Comparison of ENCODE assay signal across 9 cellular contexts in the genomic region with DNA sequence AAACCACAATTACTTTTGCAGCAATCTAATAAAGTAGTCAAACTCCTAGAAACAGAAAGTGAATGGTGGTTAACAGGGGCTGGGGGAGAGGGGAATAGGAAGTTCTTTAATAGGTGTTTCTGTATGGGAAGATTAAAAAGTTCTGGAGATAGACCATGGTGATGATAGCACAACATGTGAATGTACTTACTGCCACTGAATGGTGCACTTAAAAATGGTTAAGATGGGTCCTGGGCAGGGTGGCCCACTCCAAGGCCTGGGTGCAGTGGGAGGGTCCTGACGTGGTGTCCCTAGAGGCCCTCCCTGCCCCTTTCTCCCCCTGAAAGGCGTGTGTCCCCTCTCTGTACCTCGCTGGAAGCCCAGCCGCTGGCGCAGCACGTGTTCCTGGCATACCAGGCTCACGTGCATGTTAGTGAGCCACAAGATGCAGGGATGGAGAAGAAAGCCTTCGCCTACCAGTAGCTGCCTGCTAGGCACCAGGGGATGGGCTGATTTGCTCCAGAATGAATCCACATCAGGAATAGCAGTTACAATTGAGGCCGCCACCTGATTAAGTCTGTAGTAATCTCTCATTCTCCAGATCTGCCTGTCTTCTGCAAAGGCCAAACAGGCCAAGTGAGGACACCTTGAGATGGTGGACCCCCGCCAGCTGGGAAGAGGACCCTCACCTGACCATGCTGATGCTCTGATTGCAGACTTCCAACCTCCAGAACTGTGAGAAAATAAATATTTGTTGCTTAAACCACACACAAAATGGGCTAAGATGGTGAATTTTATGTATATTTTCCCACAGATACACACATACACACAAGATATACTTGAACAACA.
DNase-seq lines count a peak whose midpoint lies in the region; ATAC-seq and TF ChIP-seq lines count a peak whose summit lies in the region.
"Had no signal": no experiment of that assay in that cellular context is flagged by ENCODE, and none has a peak within 500 bp of the region (broad histone marks: within the 10 kb centered on the region; RNA-seq: fewer than 3 reads in every experiment).

No MANE protein-coding gene starts in this region.

- ATAC-seq in GM18861 (IDR thresholded peaks at IDR 0.05; ENCODE audit: unreplicated experiment) = no peak

- H3K4me3 ChIP-seq in SJSA1 (no peak overlapping the region), esophagus (ENCODE audit: low read depth in 1 of 2, low read length in 2 of 2) (no peak overlapping the region), stomach (no peak overlapping the region), endodermal cell (ENCODE audit: low read length) (no peak overlapping the region)

- H3K36me3 ChIP-seq in SJSA1 (no peaks in the 10 kb centered on the region), esophagus (ENCODE audit: control insufficient read depth in 2 of 2, insufficient read depth in 2 of 2, low read length in 1 of 2) (no peaks in the 10 kb centered on the region), stomach (no peaks in the 10 kb centered on the region), endodermal cell (ENCODE audit: control insufficient read depth, insufficient read depth, low read length) (no peaks in the 10 kb centered on the region)
- H3K36me3 ChIP-seq: WERI-Rb-1 had no signal

- H3K4me1 ChIP-seq in SJSA1 (replicated peaks) (peaks cover 52% of the 10 kb centered on the region), esophagus (ENCODE audit: control insufficient read depth in 2 of 2, insufficient read depth in 2 of 2, low read length in 1 of 2) (peaks cover 0 to 11% of the 10 kb centered on the region in 2 donors), stomach (peaks cover 8 to 35% (median 19%) of the 10 kb centered on the region in 4 donors), endodermal cell (ENCODE audit: control insufficient read depth, insufficient read depth, low read length) (no peaks in the 10 kb centered on the region)

- H3K27me3 ChIP-seq in SJSA1 (replicated peaks) = no peaks in the 10 kb centered on the region
- H3K27me3 ChIP-seq in esophagus (ENCODE audit: control insufficient read depth in 1 of 2, insufficient read depth in 2 of 2, low read length in 2 of 2) = no peaks in the 10 kb centered on the region
- no peaks in the 10 kb centered on the region for H3K27me3 ChIP-seq in stomach
- H3K27me3 ChIP-seq in endodermal cell (ENCODE audit: control insufficient read depth, insufficient read depth, low read length, poor library complexity, severe bottlenecking) = no peaks in the 10 kb centered on the region

- peak overlapping the region; percentile 30 for H3K4me3 Mint-ChIP-seq in activated T-cell treated with anti-CD3 and anti-CD28 coated beads, Interleukin-2, amount 50 U/mL, for 24 hours
- H3K4me3 Mint-ChIP-seq in endodermal cell = no peak overlapping the region

- no peak overlapping the region for H3K9ac ChIP-seq in endodermal cell (ENCODE audit: extremely low read depth, low read length, poor library complexity, severe bottlenecking)

- H3K27me3 Mint-ChIP-seq in activated T-cell treated with anti-CD3 and anti-CD28 coated beads, Interleukin-2, amount 50 U/mL, for 24 hours = no peaks in the 10 kb centered on the region
- no peaks in the 10 kb centered on the region for H3K27me3 Mint-ChIP-seq in endodermal cell (ENCODE audit: insufficient read depth)

- TF ChIP-seq CTCF in stomach (IDR thresholded peaks at IDR 0.05) = no peak
- TF ChIP-seq CTCF in endodermal cell (conservative IDR thresholded peaks at IDR 0.05) = no peak

- 87 to 92% methylated on average over 10 of the region's 10 CpGs for WGBS in esophagus, 2 donors
- 90 to 95% (median 91%) methylated on average over 9 to 10 of the region's 10 CpGs for WGBS in stomach, 5 donors
- 93 to 97% methylated on average over 6 to 10 of the region's 10 CpGs for WGBS in endodermal cell (ENCODE audit: insufficient coverage in 1 of 2, insufficient read length in 1 of 2), 2 experiments

- H3K36me3 Mint-ChIP-seq in activated T-cell treated with anti-CD3 and anti-CD28 coated beads, Interleukin-2, amount 50 U/mL, for 24 hours (ENCODE audit: low read depth) = no peaks in the 10 kb centered on the region
- no peaks in the 10 kb centered on the region for H3K36me3 Mint-ChIP-seq in endodermal cell (ENCODE audit: low read depth)

- no peak for TF ChIP-seq EP300 in stomach (IDR thresholded peaks at IDR 0.05)

- no peak for TF ChIP-seq POLR2A in stomach (IDR thresholded peaks at IDR 0.05)

- H3K27ac ChIP-seq in SJSA1 (peak overlapping the region; percentile 81), esophagus (ENCODE audit: low read depth in 2 of 2, low read length in 1 of 2) (peak overlapping the region; percentile 78 to 92), stomach (peak overlapping the region in 3 of 5 donors; percentile 52 to 80 (median 76)), endodermal cell (ENCODE audit: low read depth, low read length) (no peak overlapping the region)
- H3K27ac ChIP-seq: WERI-Rb-1 had no signal

- no peaks in the 10 kb centered on the region for H3K9me3 Mint-ChIP-seq in activated T-cell treated with anti-CD3 and anti-CD28 coated beads, Interleukin-2, amount 50 U/mL, for 24 hours
- H3K9me3 Mint-ChIP-seq in endodermal cell = peaks cover 3% of the 10 kb centered on the region

- peak; percentile 38 for DNase-seq in activated T-cell treated with anti-CD3 and anti-CD28 coated beads, Interleukin-2, amount 50 U/mL, for 24 hours
- DNase-seq in activated T-cell treated with anti-CD3 and anti-CD28 coated beads for 4 hours (no peak), SJSA1 (ENCODE audit: low read depth in 1 of 2, low spot score in 2 of 2) (no peak), stomach (no peak), endodermal cell (no peak)
- no peak for DNase-seq in stimulated activated CD4-positive, alpha-beta T cell treated with anti-CD3 and anti-CD28 coated beads, Interleukin-4, amount 100 ng/mL, for 24 hours
- DNase-seq: WERI-Rb-1 had no signal

- intact Hi-C loops in stomach (cut with DNase I; ENCODE audit: low total_unique reads) = no loop called here

- H3K4me1 Mint-ChIP-seq in activated T-cell treated with anti-CD3 and anti-CD28 coated beads, Interleukin-2, amount 50 U/mL, for 24 hours (ENCODE audit: low read depth) = peaks cover 79% of the 10 kb centered on the region
- peaks cover 14% of the 10 kb centered on the region for H3K4me1 Mint-ChIP-seq in endodermal cell

- H3K9me3 ChIP-seq in SJSA1 (replicated peaks) = no peaks in the 10 kb centered on the region
- H3K9me3 ChIP-seq in esophagus (ENCODE audit: control insufficient read depth in 2 of 2, insufficient read depth in 1 of 2, low read depth in 1 of 2, low read length in 1 of 2) = no peaks in the 10 kb centered on the region
- no peaks in the 10 kb centered on the region for H3K9me3 ChIP-seq in stomach
- peaks cover 6% of the 10 kb centered on the region for H3K9me3 ChIP-seq in endodermal cell (ENCODE audit: control insufficient read depth, low read length)

- H3K27ac Mint-ChIP-seq in activated T-cell treated with anti-CD3 and anti-CD28 coated beads, Interleukin-2, amount 50 U/mL, for 24 hours = peak overlapping the region; percentile 97
- no peak overlapping the region for H3K27ac Mint-ChIP-seq in endodermal cell
